ENCODE assay signal across 8 cellular contexts in the genomic region with DNA sequence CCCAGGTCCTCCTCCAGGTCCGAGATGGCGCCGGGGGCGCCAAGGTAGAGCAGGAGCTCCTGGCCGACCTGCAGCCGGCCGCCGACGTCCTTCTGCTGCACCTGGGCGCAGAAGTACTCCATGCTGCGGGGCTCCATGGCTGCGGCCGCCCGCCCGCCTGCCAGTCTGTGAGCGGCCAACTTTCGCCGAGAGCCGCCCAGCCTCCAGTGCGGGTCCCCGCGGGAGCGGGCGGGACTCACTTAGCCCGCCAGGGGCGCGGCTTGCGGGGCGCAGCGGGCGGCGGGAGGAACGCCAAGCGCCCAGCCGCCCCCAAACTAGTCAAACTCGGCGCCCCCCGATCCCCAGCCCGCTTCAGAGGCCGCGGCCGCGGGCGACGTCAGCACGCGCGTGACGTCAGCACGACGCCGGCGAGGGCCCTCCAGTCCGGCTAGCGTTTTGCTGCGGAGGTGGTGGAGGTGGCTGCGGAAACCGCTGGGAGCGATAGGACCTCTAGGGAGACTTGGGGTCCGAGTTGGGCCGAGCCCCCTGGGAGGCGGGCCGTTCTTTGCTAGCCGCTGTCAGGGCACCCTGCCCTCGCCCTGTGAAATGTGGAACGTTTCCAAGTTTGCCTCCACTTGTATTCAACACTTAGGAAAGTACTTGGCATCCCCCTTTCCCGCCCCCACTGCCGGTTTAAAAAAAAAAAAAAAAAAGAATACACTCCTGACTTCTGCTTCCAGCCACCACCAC. TPM values are rescaled to one million over a fixed set of nuclear protein-coding genes. Genes with fewer than 3 reads are reported as not detected.
DNase-seq lines count a peak whose midpoint lies in the region; ATAC-seq and TF ChIP-seq lines count a peak whose summit lies in the region.

A gene (minus strand): TSS at position 389 of the 729 bp plus-strand sequence. CDS start 252 bp downstream, at position 137.

- DNase-seq in GM12865 (ENCODE audit: low read depth) (peak; percentile 92), NCI-H1105 (lab: John Stamatoyannopoulos, UW) (peak; percentile 63), SW 1271 (lab: John Stamatoyannopoulos, UW) (peak; percentile 69 to 89), cardiac septum (ENCODE audit: low spot score) (peak; percentile 94), pons (ENCODE audit: low spot score) (peak; percentile 74), transverse colon (peak; percentile 91)
- DNase-seq in activated naive CD8-positive, alpha-beta T cell treated with anti-CD3 and anti-CD28 coated beads, Interleukin-2, amount 50 U/mL, for 16 hours (ENCODE audit: low read depth, low spot score), result peak; percentile 70

- in situ Hi-C loops in transverse colon (cut with MboI; ENCODE audit: low pct_ligation_motif_present in 1 of 4, low pct_unique_long_range_greater_than_20kb in 1 of 4, low sequenced_read_pairs in 3 of 4), result loop anchor here in 1 of 4 donors (10.0 kb wide), 1 partner anchor 67 kb away; no protein-coding TSS in a partner anchor

- TF ChIP-seq CTCF in GM12865 (IDR thresholded peaks at IDR 0.05; ENCODE audit: insufficient read depth, low read depth, low read length, missing control alignments) (no peak), transverse colon (IDR thresholded peaks at IDR 0.05) (peak in 2 of 5 experiments; percentile 10 to 15)

- TF ChIP-seq EP300 in transverse colon (IDR thresholded peaks at IDR 0.05; ENCODE audit: low read depth), result no peak

- H3K4me1 ChIP-seq in transverse colon, result peaks cover 0 to 14% (median 12%) of the 10 kb centered on the region in 4 donors

- whole genome bisulfite sequencing in transverse colon (ENCODE audit: low coverage in 1 of 2), 2 donors, result 0% methylated on average over 2 to 20 of the region's 68 CpGs

- ATAC-seq in HG02642 (IDR thresholded peaks at IDR 0.05; ENCODE audit: poor library complexity, unreplicated experiment), result peak; percentile 97

- TF ChIP-seq POLR2A in transverse colon (IDR thresholded peaks at IDR 0.05), result peak; percentile 74

- H3K27me3 ChIP-seq in transverse colon, result no peaks in the 10 kb centered on the region

- H3K36me3 ChIP-seq in transverse colon, result no peaks in the 10 kb centered on the region

- no peaks in the 10 kb centered on the region for H3K9me3 ChIP-seq in transverse colon

- intact Hi-C loops in cardiac septum (cut with DNase I), result loop anchor here (2.0 to 5.0 kb wide), 4 partner anchors 59 to 276 kb away; a partner anchor contains a TSS
- intact Hi-C loops in transverse colon (cut with DNase I; ENCODE audit: low total_unique reads), result loop anchor here (10.0 kb wide), 1 partner anchor 53 kb away; no protein-coding TSS in a partner anchor

- peak within 1 kb of the TSS; percentile 94 to 99 (median 99) for H3K27ac ChIP-seq in transverse colon

- peak within 1 kb of the TSS; percentile 63 for H3K4me3 ChIP-seq in GM12865 (ENCODE audit: low read depth, low read length)
- H3K4me3 ChIP-seq in transverse colon, result peak within 1 kb of the TSS; percentile 53 to 95 (median 84)

RNA-seq across cellular contexts. Expression of the gene that starts here (rescaled TPM):
- total RNA-seq in cardiac septum, result 70.1 TPM
- total RNA-seq in transverse colon, result 100 to 1,000 TPM in 1 of 4 donors, 10 to 100 TPM in 3; 50.0 to 119 (median 56.6) TPM

Comparison
In these comparisons a context has a peak if more than half of its experiments do, and no peak if none do; other contexts are left out.
1. Peak in every context shown above with its lines: DNase-seq, ATAC-seq, H3K4me3 ChIP-seq and H3K27ac ChIP-seq.